ENCODE assay signal across 14 cellular contexts in the genomic region with DNA sequence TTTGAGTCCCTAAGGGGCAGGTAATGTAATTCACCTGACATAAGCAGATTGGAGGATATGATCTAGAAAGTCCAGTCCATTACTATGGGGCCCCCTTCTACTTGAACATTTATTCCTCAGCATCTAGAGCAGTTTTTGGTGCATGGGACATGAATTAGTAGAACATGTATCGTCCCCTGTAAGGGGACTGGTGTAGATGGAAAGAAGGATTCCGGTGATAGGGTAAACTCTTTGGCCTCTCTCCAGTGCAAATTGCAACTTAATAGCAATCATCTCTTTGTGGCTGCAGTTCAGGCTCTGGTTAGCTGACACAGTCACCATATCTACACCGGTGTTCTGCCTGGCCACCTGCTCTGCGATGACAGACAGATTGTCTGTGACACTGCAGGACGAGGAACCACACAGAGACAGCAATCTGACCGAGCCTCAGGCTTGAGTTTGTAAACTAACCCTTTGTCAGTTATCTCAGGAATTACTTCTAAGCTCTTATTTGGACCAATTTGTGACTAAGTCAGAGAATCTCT. TPM values are rescaled to one million over a fixed set of nuclear protein-coding genes. Genes with fewer than 3 reads are reported as not detected.
DNase-seq lines count a peak whose midpoint lies in the region; ATAC-seq and TF ChIP-seq lines count a peak whose summit lies in the region.
"Had no signal": no experiment of that assay in that cellular context is flagged by ENCODE, and none has a peak within 500 bp of the region (broad histone marks: within the 10 kb centered on the region; RNA-seq: fewer than 3 reads in every experiment).

No MANE protein-coding gene starts in this region.

- POLR2A ChIA-PET in naive thymus-derived CD8-positive, alpha-beta T cell (lab: Charles Lee) = no interaction called here

- DNase-seq in G401 (ENCODE audit: low spot score) (peak; percentile 63), NCI-H1417 treated with DMSO at 0.1 percent for 48 hours (lab: John Stamatoyannopoulos, UW) (peak; percentile 35), myocyte (ENCODE audit: low read depth) (peak; percentile 96), hippocampal formation (lab: John Stamatoyannopoulos, UW) (no peak)
- no peak for DNase-seq in stimulated activated CD4-positive, alpha-beta T cell treated with anti-CD3 and anti-CD28 coated beads, Interleukin-2, amount 100 ng/mL, for 48 hours
- DNase-seq in naive thymus-derived CD8-positive, alpha-beta T cell = no peak
- DNase-seq: activated B cell treated with CpG ODN at 0.5 μM for 24 hours; cerebellar nuclear complex; kidney; stimulated activated naive B cell treated with anti-CD40 and anti-IgM and Interleukin-4, amounts not matched to agents 10 μg/mL and 1 μg/mL and 100 μg/mL, for 72 hours; SW 1271 had no signal

- H3K36me3 Mint-ChIP-seq in naive thymus-derived CD8-positive, alpha-beta T cell = no peaks in the 10 kb centered on the region
- H3K36me3 Mint-ChIP-seq: activated naive CD8-positive, alpha-beta T cell; stimulated activated naive B cell treated with anti-CD40 and anti-IgM and Interleukin-4, amounts not matched to agents 10 μg/mL and 1 μg/mL and 100 μg/mL, for 72 hours had no signal

- H3K9me3 Mint-ChIP-seq in naive thymus-derived CD8-positive, alpha-beta T cell = no peaks in the 10 kb centered on the region
- H3K9me3 Mint-ChIP-seq: activated B cell treated with CpG ODN at 0.5 μM for 24 hours; stimulated activated naive B cell treated with anti-CD40 and anti-IgM and Interleukin-4, amounts not matched to agents 10 μg/mL and 1 μg/mL and 100 μg/mL, for 72 hours had no signal

- H3K27ac Mint-ChIP-seq in naive thymus-derived CD8-positive, alpha-beta T cell = no peak overlapping the region
- H3K27ac Mint-ChIP-seq: activated B cell treated with CpG ODN at 0.5 μM for 24 hours; activated naive CD8-positive, alpha-beta T cell; stimulated activated naive B cell treated with anti-CD40 and anti-IgM and Interleukin-4, amounts not matched to agents 10 μg/mL and 1 μg/mL and 100 μg/mL, for 72 hours had no signal

- peaks cover 0 to 8% (median 0%) of the 10 kb centered on the region in 5 donors for H3K27me3 Mint-ChIP-seq in naive thymus-derived CD8-positive, alpha-beta T cell
- H3K27me3 Mint-ChIP-seq: activated B cell treated with CpG ODN at 0.5 μM for 24 hours had no signal

- in situ Hi-C loops in G401 (cut with HindIII; ENCODE audit: low sequenced_read_pairs) = no loop called here

- H3K4me3 Mint-ChIP-seq in naive thymus-derived CD8-positive, alpha-beta T cell = no peak overlapping the region
- H3K4me3 Mint-ChIP-seq: activated B cell treated with CpG ODN at 0.5 μM for 24 hours; activated naive CD8-positive, alpha-beta T cell; stimulated activated naive B cell treated with anti-CD40 and anti-IgM and Interleukin-4, amounts not matched to agents 10 μg/mL and 1 μg/mL and 100 μg/mL, for 72 hours had no signal

- no peaks in the 10 kb centered on the region for H3K4me1 Mint-ChIP-seq in naive thymus-derived CD8-positive, alpha-beta T cell
- H3K4me1 Mint-ChIP-seq: activated B cell treated with CpG ODN at 0.5 μM for 24 hours had no signal

- peak; percentile 60 for ATAC-seq in SK-N-SH treated with all-trans-retinoic acid at 6 μM for 48 hours
- no peak for ATAC-seq in HG03439 (IDR thresholded peaks at IDR 0.05; ENCODE audit: unreplicated experiment)
- ATAC-seq in naive thymus-derived CD8-positive, alpha-beta T cell = no peak
- ATAC-seq: stimulated activated naive B cell treated with anti-CD40 and anti-IgM and Interleukin-4, amounts not matched to agents 10 μg/mL and 1 μg/mL and 100 μg/mL, for 72 hours had no signal

TF ChIP-seq in SK-N-SH treated with all-trans-retinoic acid at 6 μM for 48 hours, 23 proteins besides CTCF, POLR2A, EP300 and RAD21:
- TF ChIP-seq ISL1 (CRISPR knock-in tag; IDR thresholded peaks at IDR 0.05) (no peak; the same call in 1 of the 2 replicates), SNAI2 (CRISPR knock-in tag; IDR thresholded peaks at IDR 0.05) (peak; percentile 17; the same call in 1 of the 2 replicates)
- TF ChIP-seq, protein P1, sequence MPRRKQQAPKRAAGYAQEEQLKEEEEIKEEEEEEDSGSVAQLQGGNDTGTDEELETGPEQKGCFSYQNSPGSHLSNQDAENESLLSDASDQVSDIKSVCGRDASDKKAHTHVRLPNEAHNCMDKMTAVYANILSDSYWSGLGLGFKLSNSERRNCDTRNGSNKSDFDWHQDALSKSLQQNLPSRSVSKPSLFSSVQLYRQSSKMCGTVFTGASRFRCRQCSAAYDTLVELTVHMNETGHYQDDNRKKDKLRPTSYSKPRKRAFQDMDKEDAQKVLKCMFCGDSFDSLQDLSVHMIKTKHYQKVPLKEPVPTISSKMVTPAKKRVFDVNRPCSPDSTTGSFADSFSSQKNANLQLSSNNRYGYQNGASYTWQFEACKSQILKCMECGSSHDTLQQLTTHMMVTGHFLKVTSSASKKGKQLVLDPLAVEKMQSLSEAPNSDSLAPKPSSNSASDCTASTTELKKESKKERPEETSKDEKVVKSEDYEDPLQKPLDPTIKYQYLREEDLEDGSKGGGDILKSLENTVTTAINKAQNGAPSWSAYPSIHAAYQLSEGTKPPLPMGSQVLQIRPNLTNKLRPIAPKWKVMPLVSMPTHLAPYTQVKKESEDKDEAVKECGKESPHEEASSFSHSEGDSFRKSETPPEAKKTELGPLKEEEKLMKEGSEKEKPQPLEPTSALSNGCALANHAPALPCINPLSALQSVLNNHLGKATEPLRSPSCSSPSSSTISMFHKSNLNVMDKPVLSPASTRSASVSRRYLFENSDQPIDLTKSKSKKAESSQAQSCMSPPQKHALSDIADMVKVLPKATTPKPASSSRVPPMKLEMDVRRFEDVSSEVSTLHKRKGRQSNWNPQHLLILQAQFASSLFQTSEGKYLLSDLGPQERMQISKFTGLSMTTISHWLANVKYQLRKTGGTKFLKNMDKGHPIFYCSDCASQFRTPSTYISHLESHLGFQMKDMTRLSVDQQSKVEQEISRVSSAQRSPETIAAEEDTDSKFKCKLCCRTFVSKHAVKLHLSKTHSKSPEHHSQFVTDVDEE (CRISPR knock-in tag; IDR thresholded peaks at IDR 0.05) = peak; percentile 60; the same call in 1 of the 2 replicates

RNA-seq across cellular contexts. Expression of a gene that starts 6.4 kb away (rescaled TPM):
- total RNA-seq in G401 (2014; rRNA removed; shearing (Covaris generic)) = 149 and 199 TPM in 2 replicates
- total RNA-seq in myocyte = 5.2 and 8.3 TPM in 2 replicates
- 3.1 TPM for polyA plus RNA-seq in myocyte (2012)
- under 1 TPM; 0.22 to 0.34 TPM for total RNA-seq in naive thymus-derived CD8-positive, alpha-beta T cell
- not detected for polyA plus RNA-seq in naive thymus-derived CD8-positive, alpha-beta T cell

Comparison
In these comparisons a context has a peak if more than half of its experiments do, and no peak if none do; other contexts are left out.
1. DNase-seq: peak in G401 (single experiment), NCI-H1417 treated with DMSO at 0.1 percent for 48 hours (single experiment) and myocyte (single experiment); none in stimulated activated CD4-positive, alpha-beta T cell treated with anti-CD3 and anti-CD28 coated beads, Interleukin-2, amount 100 ng/mL, for 48 hours (0 of 2), naive thymus-derived CD8-positive, alpha-beta T cell (0 of 10) and hippocampal formation (0 of 2).
2. RNA of a gene that starts 6.4 kb away (total RNA-seq): 149 to 199 TPM in G401; 5.2 to 8.3 TPM in myocyte and 0.22 to 0.34 TPM in naive thymus-derived CD8-positive, alpha-beta T cell; every median in the first group is over 10 times any median in the second.